In the genomic region with DNA sequence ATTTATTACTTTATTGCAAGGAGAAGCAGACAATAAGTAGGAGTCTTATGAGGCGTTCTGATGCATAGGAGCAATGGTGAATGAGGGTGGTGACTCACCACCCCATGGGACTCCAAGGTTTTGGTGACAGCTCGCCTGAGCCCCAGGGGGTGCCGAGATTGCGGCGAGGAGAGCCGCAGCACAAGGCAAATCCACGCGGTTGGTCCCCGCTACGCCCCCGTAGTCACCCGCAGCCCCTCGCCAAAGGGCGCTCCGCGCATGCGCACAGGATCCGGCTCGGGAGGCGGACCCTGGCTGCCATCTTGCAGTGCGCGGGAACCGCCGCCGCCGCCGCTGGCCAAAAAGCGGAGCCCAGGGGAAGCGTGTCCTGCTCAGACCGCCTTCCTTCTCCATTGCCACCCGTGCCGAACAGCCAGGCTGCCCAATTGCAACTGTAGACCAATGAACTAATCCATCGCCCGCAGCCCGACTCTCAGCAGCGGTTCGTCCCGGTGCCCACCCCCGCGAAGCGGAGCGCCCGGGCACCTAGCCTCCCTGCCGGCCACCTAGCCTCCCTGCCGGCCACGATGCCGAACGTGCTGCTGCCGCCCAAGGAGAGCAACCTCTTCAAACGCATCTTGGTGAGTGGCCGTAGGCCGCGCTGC, we compare ENCODE assay signal across 8 cellular contexts. TPM values are rescaled to one million over a fixed set of nuclear protein-coding genes. Genes with fewer than 3 reads are reported as not detected.
DNase-seq lines count a peak whose midpoint lies in the region; ATAC-seq lines count a peak whose summit lies in the region.

A gene (plus strand): TSS at position 305 of the 644 bp plus-strand sequence. CDS start 262 bp downstream, at position 567.

- H3K4me3 Mint-ChIP-seq in activated CD4-positive, alpha-beta T cell treated with anti-CD3 and anti-CD28 coated beads, Interleukin-2, amount 10 ng/mL, durations not matched to agents 24 days and 14 days: peak within 1 kb of the TSS; percentile 94

- no peaks in the 10 kb centered on the region for H3K9me3 ChIP-seq in BLaER1 treated with 17β-estradiol and CSF1 and Interleukin-3, amounts not matched to agents 10 nM and 100 nM (replicated peaks in 1 of 11)

- peaks cover 29 to 41% (median 36%) of the 10 kb centered on the region in 10 experiments for H3K4me1 ChIP-seq in BLaER1 treated with 17β-estradiol and CSF1 and Interleukin-3, amounts not matched to agents 10 nM and 100 nM

- H3K4me1 Mint-ChIP-seq in activated CD4-positive, alpha-beta T cell treated with anti-CD3 and anti-CD28 coated beads, Interleukin-2, amount 10 ng/mL, durations not matched to agents 24 days and 14 days: peaks cover 37% of the 10 kb centered on the region

- no peaks in the 10 kb centered on the region for H3K27me3 ChIP-seq in BLaER1 treated with 17β-estradiol and CSF1 and Interleukin-3, amounts not matched to agents 10 nM and 100 nM

- intact Hi-C loops in activated CD4-positive, alpha-beta T cell treated with anti-CD3 and anti-CD28 coated beads, Interleukin-2, amount 10 ng/mL, durations not matched to agents 24 days and 14 days (cut with micrococcal nuclease): loop anchor here (1.0 to 10.0 kb wide), 8 partner anchors 46 to 1681 kb away; a partner anchor contains a TSS

- H3K9me3 Mint-ChIP-seq in activated CD4-positive, alpha-beta T cell treated with anti-CD3 and anti-CD28 coated beads, Interleukin-2, amount 10 ng/mL, durations not matched to agents 24 days and 14 days: no peaks in the 10 kb centered on the region

- peak; percentile 47 for ATAC-seq in HG03457 (IDR thresholded peaks at IDR 0.05; ENCODE audit: unreplicated experiment)

- H3K9ac ChIP-seq in BLaER1 treated with 17β-estradiol and CSF1 and Interleukin-3, amounts not matched to agents 10 nM and 100 nM: peak within 1 kb of the TSS; percentile 87 to 95 (median 92)

- H3K36me3 ChIP-seq in BLaER1 treated with 17β-estradiol and CSF1 and Interleukin-3, amounts not matched to agents 10 nM and 100 nM: peaks cover 0 to 10% (median 0%) of the 10 kb centered on the region in 11 experiments; a peak in 2 of 22 replicates

- peak within 1 kb of the TSS; percentile 93 for H3K27ac Mint-ChIP-seq in activated CD4-positive, alpha-beta T cell treated with anti-CD3 and anti-CD28 coated beads, Interleukin-2, amount 10 ng/mL, durations not matched to agents 24 days and 14 days

- H3K4me3 ChIP-seq in BLaER1 treated with 17β-estradiol and CSF1 and Interleukin-3, amounts not matched to agents 10 nM and 100 nM: peak within 1 kb of the TSS; percentile 84 to 99 (median 93)

- peaks cover 3% of the 10 kb centered on the region for H3K36me3 Mint-ChIP-seq in activated CD4-positive, alpha-beta T cell treated with anti-CD3 and anti-CD28 coated beads, Interleukin-2, amount 10 ng/mL, durations not matched to agents 24 days and 14 days (ENCODE audit: low read depth)

- peak within 1 kb of the TSS; percentile 71 to 93 (median 90) for H3K27ac ChIP-seq in BLaER1 treated with 17β-estradiol and CSF1 and Interleukin-3, amounts not matched to agents 10 nM and 100 nM

- H4K20me1 ChIP-seq in BLaER1 treated with 17β-estradiol and CSF1 and Interleukin-3, amounts not matched to agents 10 nM and 100 nM: peaks cover 26 to 44% (median 40%) of the 10 kb centered on the region in 11 experiments; a peak in 21 of 22 replicates

- no peaks in the 10 kb centered on the region for H3K27me3 Mint-ChIP-seq in activated CD4-positive, alpha-beta T cell treated with anti-CD3 and anti-CD28 coated beads, Interleukin-2, amount 10 ng/mL, durations not matched to agents 24 days and 14 days

- peak within 1 kb of the TSS; percentile 80 to 95 (median 91) for H3K4me2 ChIP-seq in BLaER1 treated with 17β-estradiol and CSF1 and Interleukin-3, amounts not matched to agents 10 nM and 100 nM

- peak; percentile 81 for DNase-seq in GM19240 (ENCODE audit: insufficient read length, low spot score)
- peak; percentile 90 for DNase-seq in NCI-H526 treated with DMSO at 0.1 percent for 48 hours (lab: John Stamatoyannopoulos, UW)
- DNase-seq in activated CD4-positive, alpha-beta T cell treated with anti-CD3 and anti-CD28 coated beads, Interleukin-2, amount 10 ng/mL, durations not matched to agents 24 days and 14 days: peak; percentile 98
- peak; percentile 71 for DNase-seq in cortex of kidney (lab: John Stamatoyannopoulos, UW)
- DNase-seq in left kidney (ENCODE audit: low read depth, low spot score): peak; percentile 98
- peak; percentile 97 for DNase-seq in stimulated activated CD4-positive, alpha-beta T cell treated with anti-CD3 and anti-CD28 coated beads, Interleukin-1b, Interleukin-23, amount 100 ng/mL, for 48 hours

RNA-seq across cellular contexts. Expression of the gene that starts here (rescaled TPM):
- 30.3 and 31.2 TPM in 2 replicates for total RNA-seq in activated CD4-positive, alpha-beta T cell treated with anti-CD3 and anti-CD28 coated beads, Interleukin-2, amount 10 ng/mL, durations not matched to agents 24 days and 14 days

Comparison
In these comparisons a context has a peak if more than half of its experiments do, and no peak if none do; other contexts are left out.
1. Peak in every context shown above with its lines: DNase-seq, ATAC-seq, H3K4me3 ChIP-seq and H3K27ac ChIP-seq.